In genomic region chr17:6092923-6093468, GRCh38 we compare ENCODE assay signal across 26 cellular contexts. TPM values are rescaled to one million over a fixed set of nuclear protein-coding genes. Genes with fewer than 3 reads are reported as not detected.
"Had no signal": no experiment of that assay in that cellular context is flagged by ENCODE, and none has a peak within 500 bp of the region (broad histone marks: within the 10 kb centered on the region; RNA-seq: fewer than 3 reads in every experiment).

No MANE protein-coding gene starts in this region.

- H3K4me3 ChIP-seq: colonic mucosa, esophagus muscularis mucosa, gastroesophageal sphincter, heart left ventricle, hepatocyte, lung, prostate gland, right atrium auricular region, thoracic aorta, tibial nerve, upper lobe of left lung had no signal

- H3K27me3 ChIP-seq: colonic mucosa, esophagus muscularis mucosa, foreskin keratinocyte, gastroesophageal sphincter, heart left ventricle, hepatocyte, right atrium auricular region, tibial nerve, upper lobe of left lung had no signal

- H3K36me3 ChIP-seq: colonic mucosa, heart left ventricle, prostate gland, right atrium auricular region, thoracic aorta, tibial nerve, upper lobe of left lung had no signal

- H3K4me1 ChIP-seq: colonic mucosa, foreskin keratinocyte, gastroesophageal sphincter, parathyroid adenoma, prostate gland, tibial nerve had no signal

- ATAC-seq: foreskin keratinocyte; gastroesophageal sphincter; heart left ventricle; left lobe of liver; natural killer cell; sciatic nerve; stimulated activated naive B cell treated with anti-CD40 and anti-IgM and Interleukin-4, amounts not matched to agents 10 μg/mL and 1 μg/mL and 100 μg/mL, for 72 hours had no signal

- H3K9me3 Mint-ChIP-seq: dendritic cell treated with granulocyte-macrophage colony-stimulating factor and Interleukin-4, amounts not matched to agents 40 ng/mL and 50 ng/mL, for 4 days; endodermal cell; memory B cell; natural killer cell; neural crest cell; stimulated activated naive B cell treated with anti-CD40 and anti-IgM and Interleukin-4, amounts not matched to agents 10 μg/mL and 1 μg/mL and 100 μg/mL, for 72 hours; stimulated activated naive CD8-positive, alpha-beta T cell treated with anti-CD3 and anti-CD28 coated beads, Interleukin-15, Interleukin-2, amounts not matched to agents 100 ng/mL and 50 ng/mL, for 24 hours had no signal

- H3K27ac ChIP-seq: colonic mucosa, esophagus muscularis mucosa, foreskin keratinocyte, gastroesophageal sphincter, heart left ventricle, hepatocyte, parathyroid adenoma, prostate gland, right atrium auricular region, thoracic aorta, tibial nerve, upper lobe of left lung had no signal

- H3K4me3 Mint-ChIP-seq: dendritic cell treated with granulocyte-macrophage colony-stimulating factor and Interleukin-4, amounts not matched to agents 40 ng/mL and 50 ng/mL, for 4 days; endodermal cell; memory B cell; natural killer cell; neural crest cell; stimulated activated naive B cell treated with anti-CD40 and anti-IgM and Interleukin-4, amounts not matched to agents 10 μg/mL and 1 μg/mL and 100 μg/mL, for 72 hours; stimulated activated naive CD8-positive, alpha-beta T cell treated with anti-CD3 and anti-CD28 coated beads, Interleukin-15, Interleukin-2, amounts not matched to agents 100 ng/mL and 50 ng/mL, for 24 hours had no signal

- H3K4me1 Mint-ChIP-seq: memory B cell; natural killer cell; stimulated activated naive B cell treated with anti-CD40 and anti-IgM and Interleukin-4, amounts not matched to agents 10 μg/mL and 1 μg/mL and 100 μg/mL, for 72 hours had no signal

- H3K27me3 Mint-ChIP-seq: dendritic cell treated with granulocyte-macrophage colony-stimulating factor and Interleukin-4, amounts not matched to agents 40 ng/mL and 50 ng/mL, for 4 days had no signal

- H3K36me3 Mint-ChIP-seq: memory B cell; natural killer cell; stimulated activated naive B cell treated with anti-CD40 and anti-IgM and Interleukin-4, amounts not matched to agents 10 μg/mL and 1 μg/mL and 100 μg/mL, for 72 hours had no signal

- H3K27ac Mint-ChIP-seq: dendritic cell treated with granulocyte-macrophage colony-stimulating factor and Interleukin-4, amounts not matched to agents 40 ng/mL and 50 ng/mL, for 4 days; endodermal cell; memory B cell; natural killer cell; stimulated activated naive B cell treated with anti-CD40 and anti-IgM and Interleukin-4, amounts not matched to agents 10 μg/mL and 1 μg/mL and 100 μg/mL, for 72 hours; stimulated activated naive CD8-positive, alpha-beta T cell treated with anti-CD3 and anti-CD28 coated beads, Interleukin-15, Interleukin-2, amounts not matched to agents 100 ng/mL and 50 ng/mL, for 24 hours had no signal

- H3K9me3 ChIP-seq: colonic mucosa, esophagus muscularis mucosa, gastroesophageal sphincter, heart left ventricle, prostate gland, right atrium auricular region, thoracic aorta, tibial nerve, upper lobe of left lung had no signal

- DNase-seq: colonic mucosa; effector CD8-positive, alpha-beta T cell; endodermal cell; foreskin keratinocyte; heart left ventricle; kidney; natural killer cell; stimulated activated CD4-positive, alpha-beta T cell treated with anti-CD3 and anti-CD28 coated beads, Interleukin-4, amount 100 ng/mL, for 4 hours; stimulated activated naive B cell treated with anti-CD40 and anti-IgM and Interleukin-4, amounts not matched to agents 10 μg/mL and 1 μg/mL and 100 μg/mL, for 72 hours; upper lobe of left lung had no signal

RNA-seq across cellular contexts. Expression of gene WSCD1, which starts 22.8 kb away (rescaled TPM):
- total RNA-seq: foreskin keratinocyte, osteoblast had no signal
- polyA plus RNA-seq: foreskin keratinocyte had no signal
